In genomic region chr21:31707499-31707898, GRCh38 we compare ENCODE assay signal across 34 cellular contexts.
"Had no signal": no experiment of that assay in that cellular context is flagged by ENCODE, and none has a peak within 500 bp of the region (broad histone marks: within the 10 kb centered on the region; RNA-seq: fewer than 3 reads in every experiment).

No MANE protein-coding gene starts in this region.

- H3K27ac Mint-ChIP-seq: activated B cell treated with CpG ODN at 0.5 μM for 24 hours; activated CD4-positive, alpha-beta memory T cell treated with anti-CD3 and anti-CD28 coated beads, Interleukin-2, amount 10 ng/mL, durations not matched to agents 7 days and 5 days; activated CD8-positive, alpha-beta memory T cell treated with anti-CD3 and anti-CD28 coated beads, Interleukin-2, amount 10 ng/mL, durations not matched to agents 7 days and 5 days; activated naive CD8-positive, alpha-beta T cell treated with anti-CD3 and anti-CD28 coated beads for 36 hours had no signal

- H3K27me3 Mint-ChIP-seq: activated B cell treated with CpG ODN at 0.5 μM for 24 hours; activated CD4-positive, alpha-beta memory T cell treated with anti-CD3 and anti-CD28 coated beads, Interleukin-2, amount 10 ng/mL, durations not matched to agents 7 days and 5 days; activated CD8-positive, alpha-beta memory T cell treated with anti-CD3 and anti-CD28 coated beads, Interleukin-2, amount 10 ng/mL, durations not matched to agents 7 days and 5 days; activated naive CD8-positive, alpha-beta T cell treated with anti-CD3 and anti-CD28 coated beads for 36 hours; central memory CD8-positive, alpha-beta T cell; IgD-negative memory B cell had no signal

- ATAC-seq: activated CD8-positive, alpha-beta memory T cell treated with anti-CD3 and anti-CD28 coated beads, Interleukin-2, amount 10 ng/mL, durations not matched to agents 7 days and 5 days; Right ventricle myocardium inferior had no signal

- H3K9me3 ChIP-seq: MG63, Peyer's patch had no signal

- H3K36me3 ChIP-seq: brain microvascular endothelial cell had no signal

- H3K27ac ChIP-seq: brain microvascular endothelial cell, cardiac muscle cell, Peyer's patch, VCaP had no signal

- H3K4me1 ChIP-seq: Peyer's patch had no signal

- H3K9me3 Mint-ChIP-seq: activated B cell treated with CpG ODN at 0.5 μM for 24 hours; activated CD4-positive, alpha-beta memory T cell treated with anti-CD3 and anti-CD28 coated beads, Interleukin-2, amount 10 ng/mL, durations not matched to agents 7 days and 5 days; activated naive CD8-positive, alpha-beta T cell treated with anti-CD3 and anti-CD28 coated beads for 36 hours; central memory CD8-positive, alpha-beta T cell; IgD-negative memory B cell had no signal

- H3K4me3 ChIP-seq: cardiac muscle cell, MG63, Peyer's patch had no signal

- DNase-seq: activated B cell treated with CpG ODN at 0.5 μM for 24 hours; activated CD4-positive, alpha-beta memory T cell treated with anti-CD3 and anti-CD28 coated beads, Interleukin-2, amount 10 ng/mL, durations not matched to agents 7 days and 5 days; activated CD4-positive, alpha-beta T cell treated with anti-CD3 and anti-CD28 coated beads for 48 hours; activated CD4-positive, CD25-positive, alpha-beta regulatory T cell treated with anti-CD3 and anti-CD28 coated beads, Interleukin-2, amount 50 U/mL, for 72 hours; activated CD8-positive, alpha-beta memory T cell treated with anti-CD3 and anti-CD28 coated beads for 24 hours; activated CD8-positive, alpha-beta memory T cell treated with anti-CD3 and anti-CD28 coated beads, Interleukin-2, amount 10 ng/mL, durations not matched to agents 7 days and 5 days; activated CD8-positive, alpha-beta memory T cell treated with anti-CD3 and anti-CD28 coated beads, Interleukin-2, amount 50 U/mL, for 48 hours; activated effector memory CD4-positive, alpha-beta T cell treated with anti-CD3 and anti-CD28 coated beads, Interleukin-2, amount 50 U/mL, for 16 hours; activated naive CD4-positive, alpha-beta T cell; activated naive CD8-positive, alpha-beta T cell treated with anti-CD3 and anti-CD28 coated beads for 36 hours; activated T-cell treated with anti-CD3 and anti-CD28 coated beads, Interleukin-2, amount 50 U/mL, for 48 hours; amniotic stem cell; aorta; brain microvascular endothelial cell; Karpas-422; KBM-7; MG63; NCI-H1092; NCI-H1436 treated with DMSO at 0.1 percent for 48 hours; NCI-H1694 treated with DMSO at 0.1 percent for 48 hours; NCI-H2029; NCI-H345; NCI-H524 treated with DMSO at 0.1 percent for 48 hours; Peyer's patch; RPMI8226; SW 1271; T-helper 1 cell; T-helper 2 cell; T-helper 9 cell had no signal

- H3K27me3 ChIP-seq: brain microvascular endothelial cell, cardiac muscle cell, MG63, Peyer's patch had no signal

- H3K4me3 Mint-ChIP-seq: activated B cell treated with CpG ODN at 0.5 μM for 24 hours; activated CD4-positive, alpha-beta memory T cell treated with anti-CD3 and anti-CD28 coated beads, Interleukin-2, amount 10 ng/mL, durations not matched to agents 7 days and 5 days; activated CD8-positive, alpha-beta memory T cell treated with anti-CD3 and anti-CD28 coated beads, Interleukin-2, amount 10 ng/mL, durations not matched to agents 7 days and 5 days; activated naive CD8-positive, alpha-beta T cell treated with anti-CD3 and anti-CD28 coated beads for 36 hours; central memory CD8-positive, alpha-beta T cell had no signal
